8 cellular contexts compared by ENCODE assay signal in genomic region chr1:20787775-20788488, GRCh38. TPM values are rescaled to one million over a fixed set of nuclear protein-coding genes. Genes with fewer than 3 reads are reported as not detected.
DNase-seq lines count a peak whose midpoint lies in the region; ATAC-seq and TF ChIP-seq lines count a peak whose summit lies in the region.

No MANE protein-coding gene starts in this region.

- ATAC-seq in foreskin keratinocyte (no peak), psoas muscle (no peak), GM21423 (IDR thresholded peaks at IDR 0.05; ENCODE audit: unreplicated experiment) (no peak), HG03439 (IDR thresholded peaks at IDR 0.05; ENCODE audit: unreplicated experiment) (no peak)

- 13% methylated on average over 16 of the region's 16 CpGs for WGBS in psoas muscle, 3 donors

- peak; percentile 53 for DNase-seq in DMS53 (lab: John Stamatoyannopoulos, UW)
- no peak for DNase-seq in DMS53 treated with DMSO at 0.1 percent for 48 hours (lab: John Stamatoyannopoulos, UW; ENCODE audit: unreplicated experiment)
- peak; percentile 38 for DNase-seq in MG63
- peak; percentile 36 for DNase-seq in WERI-Rb-1
- peak; percentile 27 to 47 for DNase-seq in foreskin keratinocyte
- DNase-seq in psoas muscle: no peak

- intact Hi-C loops in psoas muscle (cut with DNase I): loop anchor here (5.0 to 10.0 kb wide), 2 partner anchors 91 to 207 kb away; no protein-coding TSS in a partner anchor

- H3K4me1 ChIP-seq in foreskin keratinocyte (peaks cover 7% of the 10 kb centered on the region), psoas muscle (peaks cover 23% of the 10 kb centered on the region)

- H3K9me3 ChIP-seq in MG63 (no peaks in the 10 kb centered on the region), WERI-Rb-1 (ENCODE audit: severe bottlenecking) (no peaks in the 10 kb centered on the region), psoas muscle (no peaks in the 10 kb centered on the region)

- H3K36me3 ChIP-seq in MG63 (peaks cover 6% of the 10 kb centered on the region), WERI-Rb-1 (peaks cover 14% of the 10 kb centered on the region), psoas muscle (ENCODE audit: insufficient read depth in 1 of 2, low read depth in 1 of 2) (no peaks in the 10 kb centered on the region)

- H3K4me3 ChIP-seq in MG63: peak overlapping the region; percentile 86
- peak overlapping the region; percentile 96 for H3K4me3 ChIP-seq in WERI-Rb-1 (ENCODE audit: low read depth, low read length)
- peak overlapping the region; percentile 82 for H3K4me3 ChIP-seq in psoas muscle

- no peak for TF ChIP-seq CTCF in WERI-Rb-1 (IDR thresholded peaks at IDR 0.05; ENCODE audit: low read depth, low read length)
- TF ChIP-seq CTCF in foreskin keratinocyte (conservative IDR thresholded peaks at IDR 0.05): no peak
- TF ChIP-seq CTCF in psoas muscle (IDR thresholded peaks at IDR 0.05): no peak

- H3K27me3 ChIP-seq in MG63 (no peaks in the 10 kb centered on the region), WERI-Rb-1 (ENCODE audit: insufficient read depth, low read depth, severe bottlenecking) (no peaks in the 10 kb centered on the region), foreskin keratinocyte (no peaks in the 10 kb centered on the region), psoas muscle (ENCODE audit: insufficient read depth in 3 of 3, low read length in 2 of 3) (no peaks in the 10 kb centered on the region)

- H3K27ac ChIP-seq in WERI-Rb-1 (peak overlapping the region; percentile 99), foreskin keratinocyte (peak overlapping the region; percentile 87), psoas muscle (peak overlapping the region; percentile 93)

RNA-seq across cellular contexts. Expression of gene HP1BP3, which starts 0.8 kb away (rescaled TPM):
- total RNA-seq in MG63 (2014; rRNA removed; shearing (Covaris generic); ENCODE audit: low replicate concordance): 211 and 227 TPM in 2 replicates
- 160 and 176 TPM in 2 replicates for total RNA-seq in foreskin keratinocyte
- 34.0 and 39.7 TPM in 2 replicates for polyA plus RNA-seq in foreskin keratinocyte
- 100 to 1,000 TPM; 114 to 134 (median 116) TPM for total RNA-seq in psoas muscle
- 100 to 1,000 TPM in 1 of 3 donors, 10 to 100 TPM in 2; 52.6 to 121 (median 68.2) TPM for polyA plus RNA-seq in psoas muscle

RNA-seq across cellular contexts. Expression of gene SH2D5, which starts 55.4 kb away (rescaled TPM):
- 1.7 and 2.4 TPM in 2 replicates for total RNA-seq in MG63 (2014; rRNA removed; shearing (Covaris generic); ENCODE audit: low replicate concordance)
- total RNA-seq in foreskin keratinocyte: 146 and 157 TPM in 2 replicates
- 85.3 and 105 TPM in 2 replicates for polyA plus RNA-seq in foreskin keratinocyte
- 1 to 10 TPM in 2 of 4 donors, under 1 TPM in 2; 0.09 to 2.6 (median 1.3) TPM for total RNA-seq in psoas muscle
- polyA plus RNA-seq in psoas muscle: 10 to 100 TPM in 1 of 3 donors, 1 to 10 TPM in 1, under 1 TPM in 1; 0.86 to 27.9 (median 2.8) TPM

Comparison
In these comparisons a context has a peak if more than half of its experiments do, and no peak if none do; other contexts are left out.
1. DNase-seq: peak in DMS53 (single experiment), MG63 (single experiment), WERI-Rb-1 (single experiment) and foreskin keratinocyte (2 of 2); none in DMS53 treated with DMSO at 0.1 percent for 48 hours (single experiment) and psoas muscle (0 of 2).
2. RNA of gene SH2D5, which starts 55.4 kb away (total RNA-seq): 146 to 157 TPM in foreskin keratinocyte; 1.7 to 2.4 TPM in MG63 and 0.09 to 2.6 TPM in psoas muscle; every median in the first group is over 10 times any median in the second.
3. Peak in every context shown above with its lines, with median percentiles within 50 percentile points of each other: H3K4me3 ChIP-seq and H3K27ac ChIP-seq.